ENCODE assay signal across 1 cellular context in genomic region chr17:78431692-78431958, GRCh38.
TF ChIP-seq lines count a peak whose summit lies in the region.

No MANE protein-coding gene starts in this region.

TF ChIP-seq in GM23338, 12 proteins besides CTCF, POLR2A, EP300 and RAD21 (continued from another document):
- TF ChIP-seq ZNF462 (CRISPR knock-in tag; IDR thresholded peaks at IDR 0.05) (no peak), REST (IDR thresholded peaks at IDR 0.05; ENCODE audit: unreplicated experiment) (no peak), EZH2phosphoT487 (IDR thresholded peaks at IDR 0.05; ENCODE audit: unreplicated experiment) (no peak), CREB1 (CRISPR knock-in tag; IDR thresholded peaks at IDR 0.05; ENCODE audit: low read depth) (no peak)
TF ChIP-seq in GM23338: peak in this region for 0.
